Comparison of ENCODE assay signal across 1 cellular context in the genomic region with DNA sequence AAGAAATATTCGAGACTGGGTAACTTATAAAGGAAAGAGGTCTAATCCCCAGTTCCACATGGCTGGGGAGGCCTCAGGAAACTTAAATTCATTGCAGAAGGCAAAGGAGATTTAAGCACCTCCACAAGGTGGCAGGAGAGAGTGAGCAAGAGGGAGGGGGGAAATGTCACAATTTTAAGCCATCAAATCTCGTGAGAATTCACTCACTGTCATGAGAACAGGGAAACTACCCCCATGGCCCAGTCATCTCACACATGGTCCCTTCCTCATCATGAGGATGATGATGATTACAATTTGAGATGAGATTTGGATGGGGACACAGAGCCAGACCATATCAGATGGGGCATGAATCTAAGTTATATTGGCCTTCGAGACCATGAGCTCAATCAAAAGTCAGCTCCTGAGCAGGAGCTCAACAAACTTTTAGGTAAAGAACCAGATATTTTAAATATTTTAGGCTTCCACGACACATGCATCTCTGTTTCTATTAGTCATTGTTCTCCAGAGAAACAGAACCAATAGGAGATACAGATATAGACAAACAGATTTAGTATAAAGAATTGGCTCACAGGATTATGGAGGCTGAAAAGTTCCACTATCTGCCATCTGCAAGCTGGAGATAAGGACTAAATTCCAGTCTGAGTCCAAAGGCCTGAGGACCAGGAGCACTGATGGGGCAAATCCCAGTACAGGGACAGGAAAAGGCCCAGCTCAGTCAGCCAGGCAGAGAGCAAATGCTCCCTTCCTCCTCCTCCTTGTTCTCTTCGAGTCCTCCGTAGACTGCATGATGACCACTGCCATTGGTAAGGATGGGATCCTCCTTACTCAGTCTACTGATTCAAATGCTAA.
A peak's percentile ranks its signal among the peaks of the same experiment; 100 is the strongest.
TF ChIP-seq lines count a peak whose summit lies in the region.

No MANE protein-coding gene starts in this region.

TF ChIP-seq in K562, 482 proteins besides CTCF, POLR2A, EP300 and RAD21 (continues in another document):
- TF ChIP-seq, protein P1, sequence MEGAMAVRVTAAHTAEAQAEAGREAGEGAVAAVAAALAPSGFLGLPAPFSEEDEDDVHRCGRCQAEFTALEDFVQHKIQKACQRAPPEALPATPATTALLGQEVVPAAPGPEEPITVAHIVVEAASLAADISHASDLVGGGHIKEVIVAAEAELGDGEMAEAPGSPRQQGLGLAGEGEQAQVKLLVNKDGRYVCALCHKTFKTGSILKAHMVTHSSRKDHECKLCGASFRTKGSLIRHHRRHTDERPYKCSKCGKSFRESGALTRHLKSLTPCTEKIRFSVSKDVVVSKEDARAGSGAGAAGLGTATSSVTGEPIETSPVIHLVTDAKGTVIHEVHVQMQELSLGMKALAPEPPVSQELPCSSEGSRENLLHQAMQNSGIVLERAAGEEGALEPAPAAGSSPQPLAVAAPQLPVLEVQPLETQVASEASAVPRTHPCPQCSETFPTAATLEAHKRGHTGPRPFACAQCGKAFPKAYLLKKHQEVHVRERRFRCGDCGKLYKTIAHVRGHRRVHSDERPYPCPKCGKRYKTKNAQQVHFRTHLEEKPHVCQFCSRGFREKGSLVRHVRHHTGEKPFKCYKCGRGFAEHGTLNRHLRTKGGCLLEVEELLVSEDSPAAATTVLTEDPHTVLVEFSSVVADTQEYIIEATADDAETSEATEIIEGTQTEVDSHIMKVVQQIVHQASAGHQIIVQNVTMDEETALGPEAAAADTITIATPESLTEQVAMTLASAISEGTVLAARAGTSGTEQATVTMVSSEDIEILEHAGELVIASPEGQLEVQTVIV (CRISPR knock-in tag; IDR thresholded peaks at IDR 0.05; ENCODE audit: borderline replicate concordance): no peak
- TF ChIP-seq EP400 (IDR thresholded peaks at IDR 0.05): peak; percentile 14; the same call in 1 of the 2 replicates
- TF ChIP-seq, protein P2, sequence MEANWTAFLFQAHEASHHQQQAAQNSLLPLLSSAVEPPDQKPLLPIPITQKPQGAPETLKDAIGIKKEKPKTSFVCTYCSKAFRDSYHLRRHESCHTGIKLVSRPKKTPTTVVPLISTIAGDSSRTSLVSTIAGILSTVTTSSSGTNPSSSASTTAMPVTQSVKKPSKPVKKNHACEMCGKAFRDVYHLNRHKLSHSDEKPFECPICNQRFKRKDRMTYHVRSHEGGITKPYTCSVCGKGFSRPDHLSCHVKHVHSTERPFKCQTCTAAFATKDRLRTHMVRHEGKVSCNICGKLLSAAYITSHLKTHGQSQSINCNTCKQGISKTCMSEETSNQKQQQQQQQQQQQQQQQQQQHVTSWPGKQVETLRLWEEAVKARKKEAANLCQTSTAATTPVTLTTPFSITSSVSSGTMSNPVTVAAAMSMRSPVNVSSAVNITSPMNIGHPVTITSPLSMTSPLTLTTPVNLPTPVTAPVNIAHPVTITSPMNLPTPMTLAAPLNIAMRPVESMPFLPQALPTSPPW (CRISPR knock-in tag; IDR thresholded peaks at IDR 0.05): peak; percentile 76
- peak; percentile 37; the same call in 1 of the 2 replicates for TF ChIP-seq SMC3 (conservative IDR thresholded peaks at IDR 0.05; ENCODE audit: insufficient read depth, low read depth, low read length)
- no peak for TF ChIP-seq XRCC3 (IDR thresholded peaks at IDR 0.05)
- no peak for TF ChIP-seq ZNF561 (CRISPR knock-in tag; conservative IDR thresholded peaks at IDR 0.05)
- peak; percentile 36 for TF ChIP-seq RBM25 (IDR thresholded peaks at IDR 0.05; ENCODE audit: low read depth, low read length, severe bottlenecking)
- no peak for TF ChIP-seq DMBX1 (CRISPR knock-in tag; IDR thresholded peaks at IDR 0.05; ENCODE audit: borderline replicate concordance)
- TF ChIP-seq CEBPG (CRISPR knock-in tag; IDR thresholded peaks at IDR 0.05): peak; percentile 60; the same call in 1 of the 2 replicates
- TF ChIP-seq CEBPG (tag; conservative IDR thresholded peaks at IDR 0.05 in 1 of 2, IDR thresholded peaks at IDR 0.05 in 1 of 2): 0 out of 4 replicates have a peak, but pooled peaks of 1 of the 2 experiments have one; percentile 9
- TF ChIP-seq ZNF586 (CRISPR knock-in tag; conservative IDR thresholded peaks at IDR 0.05): no peak
- no peak for TF ChIP-seq ZFP30 (CRISPR knock-in tag; IDR thresholded peaks at IDR 0.05; ENCODE audit: borderline replicate concordance)
- TF ChIP-seq ZNF263 (CRISPR knock-in tag; IDR thresholded peaks at IDR 0.05; ENCODE audit: borderline replicate concordance): peak; percentile 53; the same call in 1 of the 2 replicates
- no peak for TF ChIP-seq ZC3H11A (IDR thresholded peaks at IDR 0.05; ENCODE audit: low read depth, low read length)
- TF ChIP-seq CC2D1A (IDR thresholded peaks at IDR 0.05): peak; percentile 11; the same call in 1 of the 2 replicates
- peak in 1 of 2 experiments; percentile 48; a peak in 1 of 4 replicates for TF ChIP-seq RCOR1 (IDR thresholded peaks at IDR 0.05; ENCODE audit: borderline replicate concordance in 1 of 2, low read depth in 2 of 2, low read length in 2 of 2)
- TF ChIP-seq MYC (IDR thresholded peaks at IDR 0.05; ENCODE audit: low read depth, low read length): 0 out of 2 replicates have a peak, but pooled peaks have one; percentile 22
- no peak for TF ChIP-seq MYC (CRISPR knock-in tag; IDR thresholded peaks at IDR 0.05; ENCODE audit: borderline replicate concordance, low read depth)
- TF ChIP-seq ZNF431 (CRISPR knock-in tag; IDR thresholded peaks at IDR 0.05): no peak
- TF ChIP-seq, protein P3, sequence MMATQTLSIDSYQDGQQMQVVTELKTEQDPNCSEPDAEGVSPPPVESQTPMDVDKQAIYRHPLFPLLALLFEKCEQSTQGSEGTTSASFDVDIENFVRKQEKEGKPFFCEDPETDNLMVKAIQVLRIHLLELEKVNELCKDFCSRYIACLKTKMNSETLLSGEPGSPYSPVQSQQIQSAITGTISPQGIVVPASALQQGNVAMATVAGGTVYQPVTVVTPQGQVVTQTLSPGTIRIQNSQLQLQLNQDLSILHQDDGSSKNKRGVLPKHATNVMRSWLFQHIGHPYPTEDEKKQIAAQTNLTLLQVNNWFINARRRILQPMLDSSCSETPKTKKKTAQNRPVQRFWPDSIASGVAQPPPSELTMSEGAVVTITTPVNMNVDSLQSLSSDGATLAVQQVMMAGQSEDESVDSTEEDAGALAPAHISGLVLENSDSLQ (IDR thresholded peaks at IDR 0.05): peak; percentile 38; the same call in 1 of the 2 replicates
- TF ChIP-seq, protein P4, sequence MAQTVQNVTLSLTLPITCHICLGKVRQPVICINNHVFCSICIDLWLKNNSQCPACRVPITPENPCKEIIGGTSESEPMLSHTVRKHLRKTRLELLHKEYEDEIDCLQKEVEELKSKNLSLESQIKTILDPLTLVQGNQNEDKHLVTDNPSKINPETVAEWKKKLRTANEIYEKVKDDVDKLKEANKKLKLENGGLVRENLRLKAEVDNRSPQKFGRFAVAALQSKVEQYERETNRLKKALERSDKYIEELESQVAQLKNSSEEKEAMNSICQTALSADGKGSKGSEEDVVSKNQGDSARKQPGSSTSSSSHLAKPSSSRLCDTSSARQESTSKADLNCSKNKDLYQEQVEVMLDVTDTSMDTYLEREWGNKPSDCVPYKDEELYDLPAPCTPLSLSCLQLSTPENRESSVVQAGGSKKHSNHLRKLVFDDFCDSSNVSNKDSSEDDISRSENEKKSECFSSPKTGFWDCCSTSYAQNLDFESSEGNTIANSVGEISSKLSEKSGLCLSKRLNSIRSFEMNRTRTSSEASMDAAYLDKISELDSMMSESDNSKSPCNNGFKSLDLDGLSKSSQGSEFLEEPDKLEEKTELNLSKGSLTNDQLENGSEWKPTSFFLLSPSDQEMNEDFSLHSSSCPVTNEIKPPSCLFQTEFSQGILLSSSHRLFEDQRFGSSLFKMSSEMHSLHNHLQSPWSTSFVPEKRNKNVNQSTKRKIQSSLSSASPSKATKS (CRISPR knock-in tag; IDR thresholded peaks at IDR 0.05): no peak
- TF ChIP-seq RFX1 (IDR thresholded peaks at IDR 0.05): 0 out of 2 replicates have a peak, but pooled peaks have one; percentile 15
- TF ChIP-seq, protein P5, sequence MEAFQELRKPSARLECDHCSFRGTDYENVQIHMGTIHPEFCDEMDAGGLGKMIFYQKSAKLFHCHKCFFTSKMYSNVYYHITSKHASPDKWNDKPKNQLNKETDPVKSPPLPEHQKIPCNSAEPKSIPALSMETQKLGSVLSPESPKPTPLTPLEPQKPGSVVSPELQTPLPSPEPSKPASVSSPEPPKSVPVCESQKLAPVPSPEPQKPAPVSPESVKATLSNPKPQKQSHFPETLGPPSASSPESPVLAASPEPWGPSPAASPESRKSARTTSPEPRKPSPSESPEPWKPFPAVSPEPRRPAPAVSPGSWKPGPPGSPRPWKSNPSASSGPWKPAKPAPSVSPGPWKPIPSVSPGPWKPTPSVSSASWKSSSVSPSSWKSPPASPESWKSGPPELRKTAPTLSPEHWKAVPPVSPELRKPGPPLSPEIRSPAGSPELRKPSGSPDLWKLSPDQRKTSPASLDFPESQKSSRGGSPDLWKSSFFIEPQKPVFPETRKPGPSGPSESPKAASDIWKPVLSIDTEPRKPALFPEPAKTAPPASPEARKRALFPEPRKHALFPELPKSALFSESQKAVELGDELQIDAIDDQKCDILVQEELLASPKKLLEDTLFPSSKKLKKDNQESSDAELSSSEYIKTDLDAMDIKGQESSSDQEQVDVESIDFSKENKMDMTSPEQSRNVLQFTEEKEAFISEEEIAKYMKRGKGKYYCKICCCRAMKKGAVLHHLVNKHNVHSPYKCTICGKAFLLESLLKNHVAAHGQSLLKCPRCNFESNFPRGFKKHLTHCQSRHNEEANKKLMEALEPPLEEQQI (IDR thresholded peaks at IDR 0.05): 0 out of 2 replicates have a peak, but pooled peaks have one; percentile 29
- peak; percentile 93 for TF ChIP-seq CHD2 (IDR thresholded peaks at IDR 0.05; ENCODE audit: low read depth, low read length)
- no peak for TF ChIP-seq HMG20B (CRISPR knock-in tag; IDR thresholded peaks at IDR 0.05)
- no peak for TF ChIP-seq GABPB2 (CRISPR knock-in tag; conservative IDR thresholded peaks at IDR 0.05)
- TF ChIP-seq BMI1 (IDR thresholded peaks at IDR 0.05; ENCODE audit: low read length): no peak
- peak; percentile 77 to 96 for TF ChIP-seq MAZ (CRISPR knock-in tag; conservative IDR thresholded peaks at IDR 0.05 in 1 of 2, IDR thresholded peaks at IDR 0.05 in 1 of 2)
- TF ChIP-seq, protein P6, sequence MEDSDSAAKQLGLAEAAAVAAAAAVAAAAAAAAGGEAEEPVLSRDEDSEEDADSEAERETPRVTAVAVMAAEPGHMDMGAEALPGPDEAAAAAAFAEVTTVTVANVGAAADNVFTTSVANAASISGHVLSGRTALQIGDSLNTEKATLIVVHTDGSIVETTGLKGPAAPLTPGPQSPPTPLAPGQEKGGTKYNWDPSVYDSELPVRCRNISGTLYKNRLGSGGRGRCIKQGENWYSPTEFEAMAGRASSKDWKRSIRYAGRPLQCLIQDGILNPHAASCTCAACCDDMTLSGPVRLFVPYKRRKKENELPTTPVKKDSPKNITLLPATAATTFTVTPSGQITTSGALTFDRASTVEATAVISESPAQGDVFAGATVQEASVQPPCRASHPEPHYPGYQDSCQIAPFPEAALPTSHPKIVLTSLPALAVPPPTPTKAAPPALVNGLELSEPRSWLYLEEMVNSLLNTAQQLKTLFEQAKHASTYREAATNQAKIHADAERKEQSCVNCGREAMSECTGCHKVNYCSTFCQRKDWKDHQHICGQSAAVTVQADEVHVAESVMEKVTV (CRISPR knock-in tag; IDR thresholded peaks at IDR 0.05): 0 out of 2 replicates have a peak, but pooled peaks have one; percentile 9
- TF ChIP-seq, protein P7, sequence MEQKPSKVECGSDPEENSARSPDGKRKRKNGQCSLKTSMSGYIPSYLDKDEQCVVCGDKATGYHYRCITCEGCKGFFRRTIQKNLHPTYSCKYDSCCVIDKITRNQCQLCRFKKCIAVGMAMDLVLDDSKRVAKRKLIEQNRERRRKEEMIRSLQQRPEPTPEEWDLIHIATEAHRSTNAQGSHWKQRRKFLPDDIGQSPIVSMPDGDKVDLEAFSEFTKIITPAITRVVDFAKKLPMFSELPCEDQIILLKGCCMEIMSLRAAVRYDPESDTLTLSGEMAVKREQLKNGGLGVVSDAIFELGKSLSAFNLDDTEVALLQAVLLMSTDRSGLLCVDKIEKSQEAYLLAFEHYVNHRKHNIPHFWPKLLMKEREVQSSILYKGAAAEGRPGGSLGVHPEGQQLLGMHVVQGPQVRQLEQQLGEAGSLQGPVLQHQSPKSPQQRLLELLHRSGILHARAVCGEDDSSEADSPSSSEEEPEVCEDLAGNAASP (IDR thresholded peaks at IDR 0.05): no peak
- TF ChIP-seq CEBPB (tag; IDR thresholded peaks at IDR 0.05): peak; percentile 80
- TF ChIP-seq SMARCA4 (IDR thresholded peaks at IDR 0.05): peak; percentile 72
- TF ChIP-seq, protein P8, sequence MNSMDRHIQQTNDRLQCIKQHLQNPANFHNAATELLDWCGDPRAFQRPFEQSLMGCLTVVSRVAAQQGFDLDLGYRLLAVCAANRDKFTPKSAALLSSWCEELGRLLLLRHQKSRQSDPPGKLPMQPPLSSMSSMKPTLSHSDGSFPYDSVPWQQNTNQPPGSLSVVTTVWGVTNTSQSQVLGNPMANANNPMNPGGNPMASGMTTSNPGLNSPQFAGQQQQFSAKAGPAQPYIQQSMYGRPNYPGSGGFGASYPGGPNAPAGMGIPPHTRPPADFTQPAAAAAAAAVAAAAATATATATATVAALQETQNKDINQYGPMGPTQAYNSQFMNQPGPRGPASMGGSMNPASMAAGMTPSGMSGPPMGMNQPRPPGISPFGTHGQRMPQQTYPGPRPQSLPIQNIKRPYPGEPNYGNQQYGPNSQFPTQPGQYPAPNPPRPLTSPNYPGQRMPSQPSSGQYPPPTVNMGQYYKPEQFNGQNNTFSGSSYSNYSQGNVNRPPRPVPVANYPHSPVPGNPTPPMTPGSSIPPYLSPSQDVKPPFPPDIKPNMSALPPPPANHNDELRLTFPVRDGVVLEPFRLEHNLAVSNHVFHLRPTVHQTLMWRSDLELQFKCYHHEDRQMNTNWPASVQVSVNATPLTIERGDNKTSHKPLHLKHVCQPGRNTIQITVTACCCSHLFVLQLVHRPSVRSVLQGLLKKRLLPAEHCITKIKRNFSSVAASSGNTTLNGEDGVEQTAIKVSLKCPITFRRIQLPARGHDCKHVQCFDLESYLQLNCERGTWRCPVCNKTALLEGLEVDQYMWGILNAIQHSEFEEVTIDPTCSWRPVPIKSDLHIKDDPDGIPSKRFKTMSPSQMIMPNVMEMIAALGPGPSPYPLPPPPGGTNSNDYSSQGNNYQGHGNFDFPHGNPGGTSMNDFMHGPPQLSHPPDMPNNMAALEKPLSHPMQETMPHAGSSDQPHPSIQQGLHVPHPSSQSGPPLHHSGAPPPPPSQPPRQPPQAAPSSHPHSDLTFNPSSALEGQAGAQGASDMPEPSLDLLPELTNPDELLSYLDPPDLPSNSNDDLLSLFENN (IDR thresholded peaks at IDR 0.05; ENCODE audit: low read depth in 2 of 2, low read length in 2 of 2): no peak
- no peak for TF ChIP-seq RNF2 (IDR thresholded peaks at IDR 0.05)
- no peak for TF ChIP-seq YY1 (IDR thresholded peaks at IDR 0.05; ENCODE audit: borderline replicate concordance in 1 of 3, control insufficient read depth in 1 of 3, extremely low read depth in 1 of 3, insufficient read depth in 3 of 3, insufficient read length in 1 of 3, insufficient replicate concordance in 2 of 3, low read depth in 1 of 3, low read length in 2 of 3)
